ENCODE assay signal across 22 cellular contexts in the genomic region with DNA sequence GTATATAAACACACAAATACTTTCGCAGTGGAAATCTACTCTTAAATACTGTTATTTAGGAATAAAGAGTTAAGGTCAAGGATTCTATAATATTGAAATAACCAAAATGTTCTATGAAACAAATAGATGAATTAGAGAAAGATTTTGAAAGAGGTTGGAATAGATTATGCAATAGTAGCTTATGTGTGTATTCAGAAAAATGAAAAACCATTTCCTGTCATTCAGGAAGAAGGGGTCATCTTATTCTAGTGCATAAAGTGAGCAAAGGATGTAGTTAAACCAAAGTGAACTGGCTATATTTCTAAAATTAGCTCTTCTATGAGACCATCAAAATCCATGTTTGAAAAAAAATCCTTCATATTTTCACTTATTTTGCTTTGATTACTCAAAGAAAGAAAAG. TPM values are rescaled to one million over a fixed set of nuclear protein-coding genes. Genes with fewer than 3 reads are reported as not detected.
DNase-seq lines count a peak whose midpoint lies in the region; ATAC-seq, FAIRE-seq and TF ChIP-seq lines count a peak whose summit lies in the region.
"Had no signal": no experiment of that assay in that cellular context is flagged by ENCODE, and none has a peak within 500 bp of the region (broad histone marks: within the 10 kb centered on the region; RNA-seq: fewer than 3 reads in every experiment).

No MANE protein-coding gene starts in this region.

- H3K4ac ChIP-seq in IMR-90 (ENCODE audit: low read depth, low read length), result no peak overlapping the region

- H3K4me3 ChIP-seq in AG10803 (ENCODE audit: low read length), result no peak overlapping the region
- H3K4me3 ChIP-seq in IMR-90 (ENCODE audit: insufficient read depth, low read depth, low read length), result no peak overlapping the region
- H3K4me3 ChIP-seq in K562, result no peak overlapping the region
- H3K4me3 ChIP-seq in kidney (ENCODE audit: low read length in 2 of 2), result no peak overlapping the region
- no peak overlapping the region for H3K4me3 ChIP-seq in Karpas-422 (ENCODE audit: low read length)
- H3K4me3 ChIP-seq: left lung, tibial nerve had no signal

- H2BK15ac ChIP-seq in IMR-90 (ENCODE audit: low read depth, low read length), result no peak overlapping the region

- CTCF ChIA-PET in IMR-90 (lab: Yijun Ruan, JAX) (no interaction called here), K562 (lab: Yijun Ruan, JAX; ENCODE audit: low intra/inter-chr PET ratio) (no interaction called here)

- no peak overlapping the region for H3K14ac ChIP-seq in IMR-90 (replicated peaks; ENCODE audit: low read depth, low read length)

- H3K79me2 ChIP-seq in K562 (ENCODE audit: control insufficient read depth, insufficient read depth, low read length), result no peaks in the 10 kb centered on the region
- H3K79me2 ChIP-seq in Karpas-422 (ENCODE audit: low read length), result no peaks in the 10 kb centered on the region

- H3K56ac ChIP-seq in IMR-90 (ENCODE audit: extremely low read depth, insufficient read depth, low read length), result no peak overlapping the region

- H3K79me1 ChIP-seq in IMR-90 (ENCODE audit: low read depth in 1 of 2, low read length in 2 of 2), result 0 out of 4 replicates have a peak, but pooled peaks cover 0 to 2% of the 10 kb centered on the region in 2 experiments

- H2AFZ ChIP-seq in IMR-90 (replicated peaks; ENCODE audit: low read length, poor library complexity) (no peak overlapping the region), K562 (ENCODE audit: low read depth, low read length) (no peak overlapping the region), Karpas-422 (ENCODE audit: low read length) (no peak overlapping the region)

- H3K4me1 ChIP-seq in IMR-90 (ENCODE audit: control insufficient read depth, insufficient read depth, low read length), result peaks cover 12% of the 10 kb centered on the region; the same call in 1 of the 2 replicates
- H3K4me1 ChIP-seq in K562 (replicated peaks in 1 of 2; ENCODE audit: control insufficient read depth in 2 of 2, insufficient read depth in 2 of 2, low read length in 2 of 2), result no peaks in the 10 kb centered on the region
- peaks cover 0 to 4% of the 10 kb centered on the region in 2 donors for H3K4me1 ChIP-seq in kidney (ENCODE audit: control insufficient read depth in 1 of 2, insufficient read depth in 1 of 2, low read depth in 1 of 2, low read length in 2 of 2)
- H3K4me1 ChIP-seq in Karpas-422 (ENCODE audit: low read length), result no peaks in the 10 kb centered on the region

- H3K18ac ChIP-seq in IMR-90 (ENCODE audit: low read depth, low read length), result no peak overlapping the region; the same call in 1 of the 2 replicates

- WGBS in IMR-90 (ENCODE audit: extremely low coverage in 2 of 2, insufficient read length in 1 of 2), 2 experiments, result no CpG with 5 or more reads among the region's 1 CpG
- WGBS in K562 (ENCODE audit: insufficient coverage, low coverage, missing lambda C conversion rate), result 0% methylated on average over 1 of the region's 1 CpG

- H3K36me3 ChIP-seq in IMR-90 (ENCODE audit: control insufficient read depth, insufficient read depth, low read length), result no peaks in the 10 kb centered on the region
- no peaks in the 10 kb centered on the region for H3K36me3 ChIP-seq in K562 (ENCODE audit: control insufficient read depth, insufficient read depth, low read length)
- no peaks in the 10 kb centered on the region for H3K36me3 ChIP-seq in kidney (ENCODE audit: control insufficient read depth in 1 of 2, insufficient read depth in 2 of 2, low read length in 2 of 2)
- H3K36me3 ChIP-seq in Karpas-422 (ENCODE audit: insufficient read depth, low read length), result no peaks in the 10 kb centered on the region
- H3K36me3 ChIP-seq: left lung, tibial nerve had no signal

- H3K9me3 ChIP-seq in IMR-90 (ENCODE audit: control insufficient read depth, insufficient read depth, low read length) (no peaks in the 10 kb centered on the region), K562 (replicated peaks; ENCODE audit: control insufficient read depth, insufficient read depth, low read depth, low read length) (no peaks in the 10 kb centered on the region), kidney (ENCODE audit: control insufficient read depth in 1 of 2, low read length in 2 of 2) (no peaks in the 10 kb centered on the region), Karpas-422 (ENCODE audit: low read length) (no peaks in the 10 kb centered on the region)
- H3K9me3 ChIP-seq: left lung, tibial nerve had no signal

- H3K9me1 ChIP-seq in IMR-90 (ENCODE audit: insufficient read depth, low read length), result peaks cover 10% of the 10 kb centered on the region; the same call in 1 of the 2 replicates
- no peaks in the 10 kb centered on the region for H3K9me1 ChIP-seq in K562 (ENCODE audit: control insufficient read depth, insufficient read depth, low read length)

- H3K9ac ChIP-seq in IMR-90 (ENCODE audit: low read depth, low read length) (no peak overlapping the region), K562 (ENCODE audit: insufficient read depth in 1 of 2, low read depth in 2 of 2, low read length in 2 of 2) (no peak overlapping the region), kidney (ENCODE audit: low read length in 2 of 2) (no peak overlapping the region), Karpas-422 (ENCODE audit: low read length) (no peak overlapping the region)

- intact Hi-C loops in IMR-90 (cut with micrococcal nuclease), result no loop called here
- intact Hi-C loops in K562 (cut with micrococcal nuclease), result no loop called here
- intact Hi-C loops in kidney (cut with DNase I), result no loop called here

- H3K23ac ChIP-seq in IMR-90 (ENCODE audit: low read depth, low read length), result no peak overlapping the region

- H3K27ac ChIP-seq in IMR-90 (ENCODE audit: insufficient read depth, low read length), result no peak overlapping the region
- no peak overlapping the region for H3K27ac ChIP-seq in K562 (ENCODE audit: extremely low read depth, low read depth, low read length)
- no peak overlapping the region for H3K27ac ChIP-seq in kidney (ENCODE audit: low read depth in 2 of 2, low read length in 2 of 2)
- no peak overlapping the region for H3K27ac ChIP-seq in Karpas-422 (ENCODE audit: low read length)
- H3K27ac ChIP-seq: left lung had no signal

- H3K27me3 ChIP-seq in IMR-90 (ENCODE audit: control insufficient read depth, insufficient read depth, low read length), result no peaks in the 10 kb centered on the region
- no peaks in the 10 kb centered on the region for H3K27me3 ChIP-seq in K562 (ENCODE audit: control insufficient read depth in 2 of 2, insufficient read depth in 2 of 2, low read length in 2 of 2)
- no peaks in the 10 kb centered on the region for H3K27me3 ChIP-seq in Karpas-422 (ENCODE audit: low read length)
- H3K27me3 ChIP-seq: left lung, tibial nerve had no signal

- in situ Hi-C loops in IMR-90 (cut with MboI; ENCODE audit: low sequenced_read_pairs), result loop anchor here (10.0 kb wide), 1 partner anchor 109 kb away; the partner anchor contains the start of gene USP53
- in situ Hi-C loops in K562 (cut with MboI), result no loop called here

- no peak overlapping the region for H2AK9ac ChIP-seq in IMR-90 (replicated peaks; ENCODE audit: low read depth, low read length, poor library complexity)

- H4K5ac ChIP-seq in IMR-90 (ENCODE audit: low read depth, low read length), result no peak overlapping the region

- no peaks in the 10 kb centered on the region for H4K20me1 ChIP-seq in IMR-90 (ENCODE audit: insufficient read depth, low read length)
- no peaks in the 10 kb centered on the region for H4K20me1 ChIP-seq in K562 (replicated peaks; ENCODE audit: control insufficient read depth, insufficient read depth, low read length)
- H4K20me1 ChIP-seq in Karpas-422 (ENCODE audit: insufficient read depth, low read depth, low read length), result no peaks in the 10 kb centered on the region

- no peak overlapping the region for H4K91ac ChIP-seq in IMR-90 (ENCODE audit: insufficient read depth, low read depth, low read length)

- TF ChIP-seq EP300 in K562 (IDR thresholded peaks at IDR 0.05; ENCODE audit: low read length), result no peak

- TF ChIP-seq POLR2A in IMR-90 (IDR thresholded peaks at IDR 0.05; ENCODE audit: low read depth, low read length) (no peak), K562 (conservative IDR thresholded peaks at IDR 0.05) (no peak)

- no peaks in the 10 kb centered on the region for H3K9me2 ChIP-seq in Karpas-422 (replicated peaks; ENCODE audit: insufficient read depth, low read length)

- no peak for ATAC-seq in IMR-90 (ENCODE audit: low read depth)
- no peak for ATAC-seq in K562
- ATAC-seq: activated naive CD4-positive, alpha-beta T cell treated with anti-CD3 and anti-CD28 coated beads, Interleukin-2, amount 50 U/mL, for 72 hours; activated T-cell treated with anti-CD3 and anti-CD28 coated beads, Interleukin-2, amount 50 U/mL, for 72 hours; left lung; sciatic nerve had no signal

- no peak overlapping the region for H2BK20ac ChIP-seq in IMR-90 (ENCODE audit: low read depth, low read length)

- POLR2A ChIA-PET in IMR-90 (lab: Charles Lee; ENCODE audit: unreplicated experiment), result interaction anchor here (0.9 kb wide), 1 partner anchor 107 kb away, joined by 3 read pairs; the partner anchor contains the start of gene USP53
- POLR2A ChIA-PET in K562 (lab: Yijun Ruan, JAX), result no interaction called here

- no peak overlapping the region for H2AK5ac ChIP-seq in IMR-90 (ENCODE audit: low read depth, low read length)

- H4K8ac ChIP-seq in IMR-90 (ENCODE audit: low read depth in 2 of 2, low read length in 2 of 2), result 0 out of 4 replicates have a peak overlapping the region, but pooled peaks of 1 of the 2 experiments have one; percentile 34

- peak overlapping the region; percentile 66 for H2BK5ac ChIP-seq in IMR-90 (ENCODE audit: low read depth, low read length, poor library complexity, severe bottlenecking)

- TF ChIP-seq RAD21 in IMR-90 (IDR thresholded peaks at IDR 0.05; ENCODE audit: low read length) (no peak), K562 (CRISPR knock-in tag; conservative IDR thresholded peaks at IDR 0.05 in 1 of 2, IDR thresholded peaks at IDR 0.05 in 1 of 2) (no peak)

- TF ChIP-seq CTCF in AG10803 (conservative IDR thresholded peaks at IDR 0.05; ENCODE audit: low read length) (no peak), IMR-90 (conservative IDR thresholded peaks at IDR 0.05; ENCODE audit: low read depth, low read length) (no peak), K562 (IDR thresholded peaks at IDR 0.05 in 2 of 3, conservative IDR thresholded peaks at IDR 0.05 in 1 of 3; ENCODE audit: insufficient read depth in 2 of 3, low read depth in 1 of 3, low read length in 3 of 3) (no peak), kidney (IDR thresholded peaks at IDR 0.05; ENCODE audit: borderline replicate concordance, extremely low read depth, insufficient read depth) (no peak)

- H3K4me2 ChIP-seq in IMR-90 (ENCODE audit: low read depth, low read length) (no peak overlapping the region), K562 (ENCODE audit: insufficient read depth, low read length) (no peak overlapping the region), Karpas-422 (ENCODE audit: low read depth, low read length, poor library complexity, severe bottlenecking) (no peak overlapping the region)

- H2BK120ac ChIP-seq in IMR-90 (ENCODE audit: low read depth, low read length), result peak overlapping the region; percentile 41; the same call in 1 of the 2 replicates

- DNase-seq in AG10803 (ENCODE audit: low read depth) (peak; percentile 26), IMR-90 (no peak), K562 (ENCODE audit: extremely low read depth in 1 of 4, low spot score in 3 of 4) (no peak), kidney (no peak), NCI-H1694 treated with DMSO at 0.1 percent for 48 hours (lab: John Stamatoyannopoulos, UW) (no peak), LoVo (ENCODE audit: low spot score) (no peak), NCI-H2029 (lab: John Stamatoyannopoulos, UW) (no peak), Karpas-422 (no peak)
- DNase-seq: activated CD4-positive, alpha-beta T cell treated with anti-CD3 and anti-CD28 coated beads for 1 hour; activated CD8-positive, alpha-beta memory T cell treated with anti-CD3 and anti-CD28 coated beads for 24 hours; activated T-cell treated with anti-CD3 and anti-CD28 coated beads, Interleukin-2, amount 50 U/mL, for 72 hours; cortex of kidney; DMS79; left lung; NCI-H1417 treated with DMSO at 0.1 percent for 48 hours; nucleus accumbens; stimulated activated naive CD4-positive, alpha-beta T cell; SW 1271 had no signal

- BruUV-seq in IMR-90 (replicated peaks; lab: Mats Ljungman, UMichigan), result no TSS peak
- BruUV-seq in K562 (replicated peaks; lab: Mats Ljungman, UMichigan), result no TSS peak

- FAIRE-seq in K562 (lab: Jason Lieb, UNC), result no peak
- FAIRE-seq in kidney (lab: Jason Lieb, UNC), result peak; percentile 17
- FAIRE-seq: RCC 7860 had no signal

- dilution Hi-C loops in IMR-90 (cut with HindIII; ENCODE audit: low sequenced_read_pairs, unreplicated experiment), result no loop called here

RNA-seq across cellular contexts. Expression of gene MYOZ2, which starts 30.0 kb away (rescaled TPM):
- under 0.01 and 0.18 TPM in 2 replicates for total RNA-seq in IMR-90 (2012; rRNA removed)
- 0.14 and 0.17 TPM in 2 replicates for polyA plus RNA-seq in IMR-90 (2012; rRNA removed)
- polyA plus RNA-seq in IMR-90 (2012; cell fraction: cytosol; rRNA removed), result 0.04 TPM in 1 of 2 replicates, not detected in the other
- polyA plus RNA-seq in IMR-90 (2012; cell fraction: nucleus; rRNA removed; ENCODE audit: low replicate concordance), result 0.02 and 0.10 TPM in 2 replicates
- not detected in 2 replicates for total RNA-seq in K562 (2011; cell fraction: chromatin; rRNA removed; ENCODE audit: low replicate concordance)
- total RNA-seq in K562 (2011; cell fraction: nucleolus; rRNA removed), result not detected in 2 replicates
- not detected in 2 replicates for total RNA-seq in K562 (2011; cell fraction: nucleoplasm; rRNA removed)
- not detected in 2 replicates for total RNA-seq in K562 (2014; rRNA removed)
- total RNA-seq in K562 (2014; rRNA removed; fragmentation: Illumina TruSeq; extraction: Trizol), result not detected in 2 replicates
- total RNA-seq in K562 (2015; rRNA removed; fragmentation: Illumina TruSeq; extraction: Trizol), result not detected in 2 replicates
- not detected in 2 replicates for total RNA-seq in K562 (2021)
- not detected in 2 replicates for polyA plus RNA-seq in K562 (2011; rRNA removed)
- not detected in 2 replicates for polyA plus RNA-seq in K562 (2011; cell fraction: cytosol; rRNA removed)
- not detected in 2 replicates for polyA plus RNA-seq in K562 (2011; cell fraction: nucleus; rRNA removed)
- not detected in 2 replicates for polyA plus RNA-seq in K562 (2012)
- not detected in 2 replicates for polyA plus RNA-seq in K562 (2014; fragmentation: Illumina TruSeq; extraction: Trizol)
- not detected for polyA plus RNA-seq in K562 (2014; fragmentation: Nextera tagmentation; extraction: Ambion mirVana)
- not detected in 2 replicates for polyA plus RNA-seq in K562 (2014; rRNA removed)
- polyA minus RNA-seq in K562 (2011; rRNA and poly(A)+ RNA removed), result not detected in 2 replicates
- polyA minus RNA-seq in K562 (2011; cell fraction: cytosol; rRNA and poly(A)+ RNA removed), result not detected in 2 replicates
- polyA minus RNA-seq in K562 (2011; cell fraction: nucleus; rRNA and poly(A)+ RNA removed), result not detected in 2 replicates
- 0.19 TPM for total RNA-seq in kidney
- 0.77 TPM for polyA plus RNA-seq in kidney (ENCODE audit: insufficient read depth, low read depth, low replicate concordance)
- not detected in 2 replicates for total RNA-seq in Karpas-422 (2014; rRNA removed; shearing (Covaris generic); ENCODE audit: low replicate concordance)
- total RNA-seq: activated naive CD4-positive, alpha-beta T cell treated with anti-CD3 and anti-CD28 coated beads, Interleukin-2, amount 50 U/mL, for 72 hours; activated T-cell treated with anti-CD3 and anti-CD28 coated beads, Interleukin-2, amount 50 U/mL, for 72 hours had no signal
